In the genomic region with DNA sequence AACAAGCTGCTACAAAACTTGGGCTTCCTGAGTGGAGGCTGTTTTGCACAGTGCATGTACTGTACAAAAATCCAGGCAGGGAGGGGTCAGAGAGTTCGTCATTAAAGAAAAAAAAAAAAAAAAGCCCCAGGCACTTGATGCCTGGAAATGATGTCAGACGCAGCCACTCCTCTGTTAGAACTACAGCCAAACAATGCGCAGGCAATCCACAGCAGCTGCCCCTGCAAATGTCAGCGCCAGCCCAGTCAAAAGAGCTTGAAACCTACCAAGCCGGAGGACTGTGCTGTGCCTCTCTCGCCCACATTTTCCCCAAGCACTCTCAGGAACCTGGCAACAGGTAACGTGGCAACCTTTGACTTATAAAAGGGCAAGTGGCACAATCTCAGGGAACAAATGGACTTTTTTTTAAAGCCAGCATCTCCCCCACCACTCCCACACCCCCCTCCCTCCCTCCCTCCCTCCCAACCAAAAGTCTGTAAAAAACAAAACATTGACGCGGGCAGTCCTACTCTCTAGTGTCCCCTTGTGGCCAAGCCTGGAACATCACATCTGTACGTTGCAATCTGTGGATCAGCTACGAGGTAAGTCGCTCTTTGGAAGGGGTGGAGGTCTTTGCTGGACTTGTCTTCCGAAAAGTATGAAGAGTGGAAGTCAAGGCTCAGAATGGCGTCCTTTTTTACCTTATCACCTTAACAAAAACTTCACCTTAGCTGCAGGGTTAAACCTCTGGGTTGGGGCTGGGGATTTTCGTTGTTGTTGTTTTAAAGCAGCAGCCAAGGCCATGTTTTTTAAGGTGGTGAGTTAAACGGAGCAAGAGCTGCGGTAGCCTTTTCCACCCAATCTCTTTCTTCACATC, we compare ENCODE assay signal across 1 cellular context.
TF ChIP-seq lines count a peak whose summit lies in the region.

No MANE protein-coding gene starts in this region.

TF ChIP-seq in H1, 55 proteins besides CTCF, POLR2A, EP300 and RAD21 (continued from another document):
- no peak for TF ChIP-seq EGR1 (IDR thresholded peaks at IDR 0.05; ENCODE audit: borderline replicate concordance, low read depth, low read length)
- no peak for TF ChIP-seq NANOG (IDR thresholded peaks at IDR 0.05; ENCODE audit: insufficient read depth, low read depth, low read length, poor library complexity, severe bottlenecking)
- peak; percentile 35; the same call in 1 of the 2 replicates for TF ChIP-seq POLR2AphosphoS5 (IDR thresholded peaks at IDR 0.05; ENCODE audit: low read depth, low read length)
- TF ChIP-seq JUND (IDR thresholded peaks at IDR 0.05; ENCODE audit: low read length), result 0 out of 2 replicates have a peak, but pooled peaks have one; percentile 33
- TF ChIP-seq TBP (IDR thresholded peaks at IDR 0.05; ENCODE audit: low read depth, low read length), result 0 out of 2 replicates have a peak, but pooled peaks have one; percentile 17
- TF ChIP-seq HDAC2 (IDR thresholded peaks at IDR 0.05; ENCODE audit: borderline replicate concordance in 1 of 2, low read depth in 2 of 2, low read length in 2 of 2), result no peak
- TF ChIP-seq CREB1 (IDR thresholded peaks at IDR 0.05), result peak; percentile 59
- no peak for TF ChIP-seq RBBP5 (IDR thresholded peaks at IDR 0.05; ENCODE audit: borderline replicate concordance, low read depth, low read length)
- no peak for TF ChIP-seq SP2 (IDR thresholded peaks at IDR 0.05; ENCODE audit: low read length)
- no peak for TF ChIP-seq FOSL1 (IDR thresholded peaks at IDR 0.05; ENCODE audit: insufficient read depth, low read depth, low read length)
- peak; percentile 32 to 56; a peak in 2 of 4 replicates for TF ChIP-seq SIN3A (conservative IDR thresholded peaks at IDR 0.05 in 1 of 2, IDR thresholded peaks at IDR 0.05 in 1 of 2; ENCODE audit: low read depth in 1 of 2, low read length in 2 of 2)
- no peak for TF ChIP-seq NRF1 (IDR thresholded peaks at IDR 0.05; ENCODE audit: low read depth, low read length)
- no peak for TF ChIP-seq MAFK (IDR thresholded peaks at IDR 0.05; ENCODE audit: low read depth, low read length)
- no peak for TF ChIP-seq EZH2 (IDR thresholded peaks at IDR 0.05; ENCODE audit: low read depth, low read length, severe bottlenecking)
- TF ChIP-seq CHD2 (IDR thresholded peaks at IDR 0.05; ENCODE audit: low read length), result no peak
